23 cellular contexts compared by ENCODE assay signal in genomic region chr13:81133066-81133465, GRCh38.
DNase-seq lines count a peak whose midpoint lies in the region; ATAC-seq and TF ChIP-seq lines count a peak whose summit lies in the region.
"Had no signal": no experiment of that assay in that cellular context is flagged by ENCODE, and none has a peak within 500 bp of the region (broad histone marks: within the 10 kb centered on the region; RNA-seq: fewer than 3 reads in every experiment).

No MANE protein-coding gene starts in this region.

- DNase-seq in MCF 10A (ENCODE audit: unreplicated experiment) (peak; percentile 11), breast epithelium (ENCODE audit: low spot score in 2 of 2) (no peak), astrocyte of the spinal cord (ENCODE audit: low read depth, low spot score) (peak; percentile 74), fibroblast of the aortic adventitia (ENCODE audit: low read depth) (peak; percentile 1), smooth muscle cell (lab: John Stamatoyannopoulos, UW; ENCODE audit: unreplicated experiment) (no peak)
- DNase-seq: CD8-positive, alpha-beta memory T cell; DMS 273 treated with DMSO at 0.1 percent for 48 hours; H9; KBM-7; MG63; NCI-H1105; NCI-H1694 treated with DMSO at 0.1 percent for 48 hours; NCI-H2171; NCI-H510A; NCI-H82; Peyer's patch; SIG-M5 had no signal

- H3K79me2 ChIP-seq in smooth muscle cell (ENCODE audit: low read depth): no peaks in the 10 kb centered on the region

- no peaks in the 10 kb centered on the region for H3K9me3 Mint-ChIP-seq in MCF 10A (ENCODE audit: unreplicated experiment)

- H2AFZ ChIP-seq in smooth muscle cell (ENCODE audit: low read depth): no peak overlapping the region

- H3K4me1 Mint-ChIP-seq in MCF 10A (ENCODE audit: insufficient read depth, unreplicated experiment): peaks cover 5% of the 10 kb centered on the region
- H3K4me1 Mint-ChIP-seq: CD8-positive, alpha-beta memory T cell had no signal

- H3K4me3 ChIP-seq in breast epithelium (no peak overlapping the region), astrocyte of the spinal cord (ENCODE audit: low read depth, low read length) (no peak overlapping the region), fibroblast of the aortic adventitia (ENCODE audit: low read depth, low read length) (no peak overlapping the region), smooth muscle cell (no peak overlapping the region)
- H3K4me3 ChIP-seq: BLaER1, MG63, Peyer's patch had no signal

- no peaks in the 10 kb centered on the region for H3K27me3 Mint-ChIP-seq in MCF 10A (ENCODE audit: insufficient read depth, unreplicated experiment)
- H3K27me3 Mint-ChIP-seq: CD8-positive, alpha-beta memory T cell had no signal

- no peaks in the 10 kb centered on the region for H3K27me3 ChIP-seq in breast epithelium
- H3K27me3 ChIP-seq in smooth muscle cell (ENCODE audit: low read depth): no peaks in the 10 kb centered on the region
- H3K27me3 ChIP-seq: BLaER1, MG63, Peyer's patch had no signal

- H3F3A ChIP-seq in smooth muscle cell (ENCODE audit: low read depth): no peaks in the 10 kb centered on the region

- H3K4me1 ChIP-seq in breast epithelium: no peaks in the 10 kb centered on the region
- no peaks in the 10 kb centered on the region for H3K4me1 ChIP-seq in smooth muscle cell (ENCODE audit: low read depth)
- H3K4me1 ChIP-seq: BLaER1, Peyer's patch had no signal

- H3K36me3 Mint-ChIP-seq in MCF 10A (ENCODE audit: insufficient read depth, unreplicated experiment): no peaks in the 10 kb centered on the region
- H3K36me3 Mint-ChIP-seq: CD8-positive, alpha-beta memory T cell had no signal

- no peaks in the 10 kb centered on the region for H4K20me1 ChIP-seq in smooth muscle cell (ENCODE audit: low read depth)
- H4K20me1 ChIP-seq: BLaER1 had no signal

- CTCF ChIA-PET in MCF 10A (lab: Yijun Ruan, JAX): no interaction called here

- in situ Hi-C loops in astrocyte of the spinal cord (cut with HindIII; ENCODE audit: low sequenced_read_pairs): no loop called here

- H3K4me3 Mint-ChIP-seq in MCF 10A (ENCODE audit: unreplicated experiment): no peak overlapping the region
- H3K4me3 Mint-ChIP-seq: CD8-positive, alpha-beta memory T cell; H9 had no signal

- no peaks in the 10 kb centered on the region for H3K9me3 ChIP-seq in breast epithelium
- H3K9me3 ChIP-seq in smooth muscle cell (replicated peaks; ENCODE audit: low read depth): no peaks in the 10 kb centered on the region
- H3K9me3 ChIP-seq: MG63, Peyer's patch had no signal

- intact Hi-C loops in MCF 10A (cut with micrococcal nuclease) (no loop called here), breast epithelium (cut with DNase I; ENCODE audit: low total_unique reads) (no loop called here)

- no peak for TF ChIP-seq CTCF in MCF 10A (IDR thresholded peaks at IDR 0.05; ENCODE audit: unreplicated experiment)
- no peak for TF ChIP-seq CTCF in breast epithelium (IDR thresholded peaks at IDR 0.05)
- no peak for TF ChIP-seq CTCF in astrocyte of the spinal cord (IDR thresholded peaks at IDR 0.05; ENCODE audit: low read depth, low read length)
- no peak for TF ChIP-seq CTCF in fibroblast of the aortic adventitia (IDR thresholded peaks at IDR 0.05; ENCODE audit: insufficient read depth, low read length)
- TF ChIP-seq CTCF in smooth muscle cell (IDR thresholded peaks at IDR 0.05; ENCODE audit: borderline replicate concordance, insufficient read depth, poor library complexity, severe bottlenecking): no peak

- H3K27ac ChIP-seq in breast epithelium (no peak overlapping the region), smooth muscle cell (ENCODE audit: low read depth) (peak overlapping the region; percentile 1)
- H3K27ac ChIP-seq: 22Rv1, BLaER1, HL-60, Peyer's patch had no signal

- BruUV-seq in MCF 10A (replicated peaks; lab: Mats Ljungman, UMichigan): no TSS peak

- POLR2A ChIA-PET in MCF 10A (lab: Yijun Ruan, JAX): interaction anchor here (0.7 kb wide), 2 partner anchors 42 to 1392 kb away, joined by 3 read pairs; no protein-coding TSS in a partner anchor

- ATAC-seq in HG03039 (IDR thresholded peaks at IDR 0.05; ENCODE audit: unreplicated experiment): no peak
- no peak for ATAC-seq in HG03354 (IDR thresholded peaks at IDR 0.05; ENCODE audit: poor library complexity, severe bottlenecking, unreplicated experiment)
- ATAC-seq in GM21515 (IDR thresholded peaks at IDR 0.05; ENCODE audit: unreplicated experiment): no peak

- no peak overlapping the region for H3K4me2 ChIP-seq in smooth muscle cell
- H3K4me2 ChIP-seq: BLaER1 had no signal

- TF ChIP-seq POLR2A in breast epithelium (IDR thresholded peaks at IDR 0.05): no peak

- H3K27ac Mint-ChIP-seq in MCF 10A (ENCODE audit: low read depth, unreplicated experiment): no peak overlapping the region
- H3K27ac Mint-ChIP-seq: CD8-positive, alpha-beta memory T cell; H9 had no signal

- no peak overlapping the region for H3K9ac ChIP-seq in smooth muscle cell (ENCODE audit: low read depth)
- H3K9ac ChIP-seq: BLaER1 had no signal

- H3K36me3 ChIP-seq in breast epithelium (no peaks in the 10 kb centered on the region), smooth muscle cell (ENCODE audit: low read depth) (no peaks in the 10 kb centered on the region)
- H3K36me3 ChIP-seq: BLaER1, MG63, Peyer's patch had no signal

- 74% methylated on average over 1 of the region's 1 CpG for WGBS in smooth muscle cell (ENCODE audit: low lambda C conversion rate)

Comparison
In these comparisons a context has a peak if more than half of its experiments do, and no peak if none do; other contexts are left out.
1. DNase-seq: peak in MCF 10A (single experiment), astrocyte of the spinal cord (single experiment) and fibroblast of the aortic adventitia (single experiment); none in breast epithelium (0 of 2) and smooth muscle cell (single experiment).